ENCODE assay signal across 14 cellular contexts in genomic region chr2:18412980-18413793, GRCh38.
DNase-seq lines count a peak whose midpoint lies in the region; ATAC-seq, FAIRE-seq and TF ChIP-seq lines count a peak whose summit lies in the region.
"Had no signal": no experiment of that assay in that cellular context is flagged by ENCODE, and none has a peak within 500 bp of the region (broad histone marks: within the 10 kb centered on the region; RNA-seq: fewer than 3 reads in every experiment).

No MANE protein-coding gene starts in this region.

- H3K9ac ChIP-seq in H1 (replicated peaks in 1 of 4; ENCODE audit: extremely low read depth in 1 of 4, low read depth in 3 of 4, low read length in 3 of 4), result no peak overlapping the region
- H3K9ac ChIP-seq: KMS-11 had no signal

- no peak overlapping the region for H3K23ac ChIP-seq in H1 (ENCODE audit: insufficient read length)

- H2AK5ac ChIP-seq in H1 (ENCODE audit: low read depth, low read length), result no peak overlapping the region

- H3K4me3 ChIP-seq in AG04450 (ENCODE audit: low read depth, low read length) (peak overlapping the region; percentile 1; the same call in 1 of the 2 replicates), H1 (ENCODE audit: extremely low read depth in 1 of 4, insufficient read depth in 2 of 4, low read depth in 3 of 4, low read length in 4 of 4) (no peak overlapping the region)
- H3K4me3 ChIP-seq: cardiac muscle cell had no signal

- no peaks in the 10 kb centered on the region for H4K20me1 ChIP-seq in H1 (replicated peaks in 1 of 2; ENCODE audit: control insufficient read depth in 1 of 2, insufficient read depth in 2 of 2, low read length in 2 of 2)

- no peak for ATAC-seq in GM18861 (IDR thresholded peaks at IDR 0.05; ENCODE audit: unreplicated experiment)

- H2BK20ac ChIP-seq in H1 (ENCODE audit: low read length), result no peak overlapping the region

- no peak overlapping the region for H2BK120ac ChIP-seq in H1 (replicated peaks; ENCODE audit: low read depth, low read length)

- TF ChIP-seq CTCF in AG04450 (IDR thresholded peaks at IDR 0.05; ENCODE audit: low read depth, low read length) (no peak), H1 (IDR thresholded peaks at IDR 0.05; ENCODE audit: control extremely low read depth in 1 of 3, insufficient read depth in 1 of 3, low read depth in 1 of 3, low read length in 3 of 3) (no peak)

- no peak overlapping the region for H4K91ac ChIP-seq in H1 (replicated peaks; ENCODE audit: insufficient read length, low read length)

- H3K36me3 ChIP-seq in H1 (ENCODE audit: control insufficient read depth in 2 of 4, insufficient read depth in 4 of 4, low read length in 3 of 4), result no peaks in the 10 kb centered on the region
- H3K36me3 ChIP-seq: cardiac muscle cell, neutrophil had no signal

- H3K4ac ChIP-seq in H1 (replicated peaks; ENCODE audit: insufficient read length, low read depth, low read length), result no peak overlapping the region

- H3K27me3 ChIP-seq in AG04450 (ENCODE audit: control insufficient read depth, insufficient read depth, low read length) (no peaks in the 10 kb centered on the region), H1 (replicated peaks in 1 of 4; ENCODE audit: control insufficient read depth in 3 of 4, extremely low read depth in 1 of 4, insufficient read depth in 3 of 4, low read length in 3 of 4) (no peaks in the 10 kb centered on the region)
- H3K27me3 ChIP-seq: cardiac muscle cell had no signal

- H3K79me2 ChIP-seq in H1 (ENCODE audit: control insufficient read depth in 1 of 2, insufficient read depth in 2 of 2, low read length in 2 of 2), result no peaks in the 10 kb centered on the region

- no peak overlapping the region for H4K8ac ChIP-seq in H1 (ENCODE audit: extremely low read depth, insufficient read depth, low read length)

- TF ChIP-seq EP300 in H1 (IDR thresholded peaks at IDR 0.05; ENCODE audit: borderline replicate concordance in 1 of 2, low read depth in 2 of 2, low read length in 2 of 2), result no peak

- H3K79me1 ChIP-seq in H1 (ENCODE audit: low read depth, low read length), result no peaks in the 10 kb centered on the region

- H2BK12ac ChIP-seq in H1 (ENCODE audit: low read depth, low read length), result no peak overlapping the region

- 84% methylated on average over 4 of the region's 4 CpGs; no CpG with 5 or more reads in 1 of the 2 experiments for WGBS in H1 (ENCODE audit: extremely low coverage in 1 of 2, insufficient coverage in 1 of 2, insufficient read length in 1 of 2, insufficient replicate concordance in 2 of 2, low coverage in 1 of 2, low lambda C conversion rate in 2 of 2, missing lambda C conversion rate in 1 of 2), 2 experiments

- H3K18ac ChIP-seq in H1 (ENCODE audit: extremely low read depth, low read length), result no peak overlapping the region

- H4K5ac ChIP-seq in H1 (ENCODE audit: insufficient read length, low read depth, low read length), result no peak overlapping the region

- FAIRE-seq in RCC 7860 (lab: Jason Lieb, UNC), result peak; percentile 58
- no peak for FAIRE-seq in H1 (lab: Jason Lieb, UNC)

- H3K27ac ChIP-seq in AG04450 (ENCODE audit: low read depth, low read length), result no peak overlapping the region
- H3K27ac ChIP-seq in H1 (ENCODE audit: low read depth, low read length), result no peak overlapping the region
- H3K27ac ChIP-seq: cardiac muscle cell, KMS-11, neutrophil had no signal

- TF ChIP-seq POLR2A in H1 (IDR thresholded peaks at IDR 0.05; ENCODE audit: control extremely low read depth in 1 of 2, low read depth in 2 of 2, low read length in 2 of 2), result no peak

- H3K14ac ChIP-seq in H1 (ENCODE audit: insufficient read length), result no peak overlapping the region

- H2BK5ac ChIP-seq in H1 (ENCODE audit: low read depth, low read length), result no peak overlapping the region

- 0 out of 2 replicates have a peak overlapping the region, but pooled peaks have one; percentile 50 for H2AFZ ChIP-seq in H1 (ENCODE audit: low read length)

- POLR2A ChIA-PET in AG04450 (lab: Yijun Ruan, JAX) (interaction anchor here (0.6 to 1.1 kb wide), 4 partner anchors 50 to 934 kb away, joined by 3 to 5 read pairs (median 3); no protein-coding TSS in a partner anchor), H1 (lab: Charles Lee; ENCODE audit: partially characterized antibody) (no interaction called here)

- H3K4me2 ChIP-seq in H1 (ENCODE audit: insufficient read depth in 1 of 2, low read depth in 2 of 2, low read length in 2 of 2), result no peak overlapping the region
- H3K4me2 ChIP-seq: KMS-11 had no signal

- DNase-seq in AG04450 (ENCODE audit: low read depth, low spot score) (no peak), RCC 7860 (ENCODE audit: low spot score) (no peak), H1 (ENCODE audit: low read depth in 1 of 2, low spot score in 2 of 2) (no peak), lung microvascular endothelial cell (ENCODE audit: low read depth in 2 of 2) (peak; percentile 42 to 65), NCI-H446 (lab: John Stamatoyannopoulos, UW) (no peak), ureter (ENCODE audit: low spot score) (no peak), NCI-H524 treated with DMSO at 0.1 percent for 48 hours (lab: John Stamatoyannopoulos, UW) (no peak)
- DNase-seq: NCI-H2081; stimulated activated CD8-positive, alpha-beta memory T cell treated with anti-CD3 and anti-CD28 coated beads, Interleukin-4, amount 100 ng/mL, for 48 hours; T-helper 1 cell had no signal

- no peak for TF ChIP-seq RAD21 in H1 (IDR thresholded peaks at IDR 0.05 in 1 of 2, conservative IDR thresholded peaks at IDR 0.05 in 1 of 2; ENCODE audit: low read depth in 2 of 2, low read length in 2 of 2)

- H3K23me2 ChIP-seq in H1 (ENCODE audit: low read depth, low read length), result no peaks in the 10 kb centered on the region

- CTCF ChIA-PET in AG04450 (lab: Charles Lee), result interaction anchor here (1.0 to 2.5 kb wide), 3 partner anchors 12 to 107 kb away, joined by 3 to 14 read pairs (median 6); no protein-coding TSS in a partner anchor
- CTCF ChIA-PET in H1 (lab: Charles Lee; ENCODE audit: partially characterized antibody), result interaction anchor here (1.3 to 6.9 kb wide), 5 partner anchors 8 to 107 kb away, joined by 3 to 72 read pairs (median 3); no protein-coding TSS in a partner anchor

- H3K4me1 ChIP-seq in H1 (replicated peaks in 1 of 4; ENCODE audit: control insufficient read depth in 3 of 4, insufficient read depth in 4 of 4, low read length in 3 of 4), result no peaks in the 10 kb centered on the region

- H2BK15ac ChIP-seq in H1 (ENCODE audit: low read length), result no peak overlapping the region

- H3K9me3 ChIP-seq in AG04450 (ENCODE audit: control insufficient read depth, insufficient read depth, low read length), result no peaks in the 10 kb centered on the region
- H3K9me3 ChIP-seq in H1 (ENCODE audit: insufficient read depth in 2 of 2, low read depth in 1 of 2, low read length in 1 of 2), result no peaks in the 10 kb centered on the region
- H3K9me3 ChIP-seq: neutrophil had no signal

- no peak overlapping the region for H3K56ac ChIP-seq in H1 (replicated peaks; ENCODE audit: insufficient read length, low read depth, low read length)

TF ChIP-seq in H1, 55 proteins besides CTCF, POLR2A, EP300 and RAD21:
- no peak for TF ChIP-seq CHD1 (IDR thresholded peaks at IDR 0.05; ENCODE audit: low read depth, low read length)
- no peak for TF ChIP-seq POLR2AphosphoS5 (IDR thresholded peaks at IDR 0.05; ENCODE audit: low read depth, low read length)
- TF ChIP-seq YY1 (IDR thresholded peaks at IDR 0.05; ENCODE audit: low read depth, low read length), result no peak
- TF ChIP-seq ZNF274 (IDR thresholded peaks at IDR 0.05; ENCODE audit: borderline replicate concordance, extremely low read depth, low read length), result no peak
- no peak for TF ChIP-seq KDM1A (IDR thresholded peaks at IDR 0.05; ENCODE audit: borderline replicate concordance, low read length)
- no peak for TF ChIP-seq FOSL1 (IDR thresholded peaks at IDR 0.05; ENCODE audit: insufficient read depth, low read depth, low read length)
- TF ChIP-seq SIX5 (IDR thresholded peaks at IDR 0.05; ENCODE audit: low read depth, low read length), result no peak
- no peak for TF ChIP-seq RNF2 (IDR thresholded peaks at IDR 0.05; ENCODE audit: borderline replicate concordance, low read depth, low read length, missing control alignments, poor library complexity, severe bottlenecking)
- no peak for TF ChIP-seq RBBP5 (IDR thresholded peaks at IDR 0.05; ENCODE audit: borderline replicate concordance, low read depth, low read length)
- TF ChIP-seq GABPA (IDR thresholded peaks at IDR 0.05; ENCODE audit: borderline replicate concordance, insufficient read depth, low read length), result no peak
- no peak for TF ChIP-seq RXRA (IDR thresholded peaks at IDR 0.05; ENCODE audit: insufficient read depth, low read depth, low read length)
- TF ChIP-seq MAX (IDR thresholded peaks at IDR 0.05), result no peak
- no peak for TF ChIP-seq SRF (IDR thresholded peaks at IDR 0.05; ENCODE audit: low read depth, low read length)
- TF ChIP-seq TBP (IDR thresholded peaks at IDR 0.05; ENCODE audit: low read depth, low read length), result no peak
- TF ChIP-seq JUND (IDR thresholded peaks at IDR 0.05; ENCODE audit: low read length), result no peak
- TF ChIP-seq PHF8 (conservative IDR thresholded peaks at IDR 0.05; ENCODE audit: low read depth, low read length), result no peak
- no peak for TF ChIP-seq JUN (IDR thresholded peaks at IDR 0.05; ENCODE audit: low read depth, low read length)
- no peak for TF ChIP-seq MAFK (IDR thresholded peaks at IDR 0.05; ENCODE audit: low read depth, low read length)
- TF ChIP-seq SP2 (IDR thresholded peaks at IDR 0.05; ENCODE audit: low read length), result no peak
TF ChIP-seq in H1: peak in this region for 0.

Comparison
In these comparisons a context has a peak if more than half of its experiments do, and no peak if none do; other contexts are left out.
1. DNase-seq: peak in lung microvascular endothelial cell (2 of 2); none in AG04450 (single experiment), RCC 7860 (single experiment), H1 (0 of 2), NCI-H446 (0 of 2), ureter (single experiment) and NCI-H524 treated with DMSO at 0.1 percent for 48 hours (single experiment).